ENCODE assay signal across 16 cellular contexts in the genomic region with DNA sequence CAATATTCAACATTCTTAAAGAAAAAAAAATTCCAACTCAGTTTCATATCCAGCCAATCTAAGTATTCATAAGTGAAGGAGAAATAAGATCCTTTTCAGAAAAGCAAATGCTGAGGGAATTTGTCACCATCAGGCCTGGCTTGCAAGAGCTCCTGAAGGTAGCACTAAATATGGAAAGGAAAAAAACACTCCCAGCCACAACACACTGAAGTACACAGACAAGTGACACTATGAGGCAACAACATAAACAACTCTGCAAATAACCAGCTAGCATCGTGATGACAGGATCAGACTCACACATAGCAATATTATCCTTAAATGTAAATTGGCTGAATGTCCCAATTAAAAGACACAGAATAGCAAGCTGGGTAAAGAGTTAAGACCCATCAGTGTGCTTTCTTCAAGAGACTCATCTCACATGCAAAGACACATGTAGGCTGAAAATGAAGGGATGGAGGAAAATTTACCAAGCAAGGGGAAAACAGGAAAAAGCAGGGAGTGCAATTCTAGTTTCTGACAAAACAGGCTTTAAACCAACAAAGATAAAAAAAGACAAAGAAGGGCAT.
"Had no signal": no experiment of that assay in that cellular context is flagged by ENCODE, and none has a peak within 500 bp of the region (broad histone marks: within the 10 kb centered on the region; RNA-seq: fewer than 3 reads in every experiment).

No MANE protein-coding gene starts in this region.

- FAIRE-seq: astrocyte, colon, kidney, pancreas, small intestine had no signal

- H3K36me3 Mint-ChIP-seq: WTC11 had no signal

- DNase-seq: activated gamma-delta T cell treated with Interleukin-2 at 50 U/mL for 16 hours; activated T-cell treated with anti-CD3 and anti-CD28 coated beads, Interleukin-2, amount 50 U/mL, for 24 hours; effector CD4-positive, alpha-beta T cell; kidney; left ventricle myocardium superior; pancreas; retina; small intestine; T-helper 1 cell; transverse colon had no signal

- H3K4me3 ChIP-seq: cardiac muscle cell, pancreas, SK-N-MC, transverse colon had no signal

- H3K4me3 Mint-ChIP-seq: neural crest cell, WTC11 had no signal

- H3K4me1 Mint-ChIP-seq: neural crest cell had no signal

- H3K36me3 ChIP-seq: cardiac muscle cell, pancreas, transverse colon had no signal

- H3K27ac Mint-ChIP-seq: WTC11 had no signal

- H3K4me1 ChIP-seq: pancreas had no signal

- H3K27ac ChIP-seq: cardiac muscle cell had no signal

- H3K27me3 ChIP-seq: cardiac muscle cell, pancreas, transverse colon had no signal

- H3K9me3 ChIP-seq: pancreas, transverse colon had no signal

- ATAC-seq: left ventricle myocardium superior, pancreas, WTC11 had no signal
